7 cellular contexts compared by ENCODE assay signal in genomic region chr17:55577687-55578086, GRCh38.
A peak's percentile ranks its signal among the peaks of the same experiment; 100 is the strongest.
DNase-seq lines count a peak whose midpoint lies in the region; ATAC-seq and TF ChIP-seq lines count a peak whose summit lies in the region.

No MANE protein-coding gene starts in this region.

- H3K9me3 Mint-ChIP-seq in CD14-positive monocyte, result no peaks in the 10 kb centered on the region

- H3K4me3 ChIP-seq in left ventricle myocardium inferior, result peak overlapping the region; percentile 56
- peak overlapping the region; percentile 25 for H3K4me3 ChIP-seq in suprapubic skin

- H3K4me1 ChIP-seq in left ventricle myocardium inferior, result peaks cover 13% of the 10 kb centered on the region
- peaks cover 11% of the 10 kb centered on the region for H3K4me1 ChIP-seq in suprapubic skin

- no peak for TF ChIP-seq POLR2A in suprapubic skin (IDR thresholded peaks at IDR 0.05)

- peaks cover 0 to 2% of the 10 kb centered on the region in 2 donors for H3K36me3 Mint-ChIP-seq in CD14-positive monocyte

- WGBS in suprapubic skin, result 68% methylated on average over 13 of the region's 14 CpGs

- H3K27me3 ChIP-seq in left ventricle myocardium inferior (ENCODE audit: low read depth) (no peaks in the 10 kb centered on the region), suprapubic skin (no peaks in the 10 kb centered on the region)

- TF ChIP-seq EP300 in suprapubic skin (IDR thresholded peaks at IDR 0.05), result no peak

- ATAC-seq in GM21825 (IDR thresholded peaks at IDR 0.05; ENCODE audit: unreplicated experiment), result peak; percentile 22

- in situ Hi-C loops in GM13977 (cut with MboI; ENCODE audit: low pct_unique_long_range_greater_than_20kb, low sequenced_read_pairs, unreplicated experiment), result no loop called here

- H3K27ac Mint-ChIP-seq in CD14-positive monocyte, result peak overlapping the region in 1 of 7 donors; percentile 55

- H3K4me3 Mint-ChIP-seq in CD14-positive monocyte, result no peak overlapping the region

- DNase-seq in activated CD4-positive, CD25-positive, alpha-beta regulatory T cell treated with anti-CD3 and anti-CD28 coated beads, Interleukin-2, amount 50 U/mL, for 72 hours, result peak; percentile 47
- DNase-seq in left ventricle myocardium inferior (peak; percentile 34), suprapubic skin (ENCODE audit: low spot score in 2 of 2) (no peak), GM13977 (ENCODE audit: low spot score) (no peak), CD14-positive monocyte (ENCODE audit: low spot score) (no peak), ecto neural progenitor cell (ENCODE audit: low spot score) (no peak)

- peak overlapping the region; percentile 83 for H3K27ac ChIP-seq in left ventricle myocardium inferior (replicated peaks)
- peak overlapping the region; percentile 84 for H3K27ac ChIP-seq in suprapubic skin

- intact Hi-C loops in left ventricle myocardium inferior (cut with micrococcal nuclease), result no loop called here
- intact Hi-C loops in CD14-positive monocyte (cut with micrococcal nuclease), result no loop called here

- TF ChIP-seq CTCF in left ventricle myocardium inferior (IDR thresholded peaks at IDR 0.05; ENCODE audit: borderline replicate concordance) (no peak), suprapubic skin (IDR thresholded peaks at IDR 0.05) (no peak), GM13977 (IDR thresholded peaks at IDR 0.05; ENCODE audit: extremely low read depth, insufficient read depth, missing control alignments) (no peak), CD14-positive monocyte (IDR thresholded peaks at IDR 0.05) (no peak)

- H3K27me3 Mint-ChIP-seq in CD14-positive monocyte (ENCODE audit: low read depth in 3 of 3), result peaks cover 0 to 2% (median 2%) of the 10 kb centered on the region in 3 donors

- H3K9me3 ChIP-seq in left ventricle myocardium inferior (replicated peaks) (no peaks in the 10 kb centered on the region), suprapubic skin (no peaks in the 10 kb centered on the region)

- H3K4me1 Mint-ChIP-seq in CD14-positive monocyte, result peaks cover 14% of the 10 kb centered on the region

- no peaks in the 10 kb centered on the region for H3K36me3 ChIP-seq in left ventricle myocardium inferior
- no peaks in the 10 kb centered on the region for H3K36me3 ChIP-seq in suprapubic skin

Comparison
In these comparisons a context has a peak if more than half of its experiments do, and no peak if none do; other contexts are left out.
1. DNase-seq: peak in activated CD4-positive, CD25-positive, alpha-beta regulatory T cell treated with anti-CD3 and anti-CD28 coated beads, Interleukin-2, amount 50 U/mL, for 72 hours (single experiment) and left ventricle myocardium inferior (single experiment); none in suprapubic skin (0 of 2), GM13977 (single experiment), CD14-positive monocyte (single experiment) and ecto neural progenitor cell (single experiment).